ENCODE assay signal across 8 cellular contexts in the genomic region with DNA sequence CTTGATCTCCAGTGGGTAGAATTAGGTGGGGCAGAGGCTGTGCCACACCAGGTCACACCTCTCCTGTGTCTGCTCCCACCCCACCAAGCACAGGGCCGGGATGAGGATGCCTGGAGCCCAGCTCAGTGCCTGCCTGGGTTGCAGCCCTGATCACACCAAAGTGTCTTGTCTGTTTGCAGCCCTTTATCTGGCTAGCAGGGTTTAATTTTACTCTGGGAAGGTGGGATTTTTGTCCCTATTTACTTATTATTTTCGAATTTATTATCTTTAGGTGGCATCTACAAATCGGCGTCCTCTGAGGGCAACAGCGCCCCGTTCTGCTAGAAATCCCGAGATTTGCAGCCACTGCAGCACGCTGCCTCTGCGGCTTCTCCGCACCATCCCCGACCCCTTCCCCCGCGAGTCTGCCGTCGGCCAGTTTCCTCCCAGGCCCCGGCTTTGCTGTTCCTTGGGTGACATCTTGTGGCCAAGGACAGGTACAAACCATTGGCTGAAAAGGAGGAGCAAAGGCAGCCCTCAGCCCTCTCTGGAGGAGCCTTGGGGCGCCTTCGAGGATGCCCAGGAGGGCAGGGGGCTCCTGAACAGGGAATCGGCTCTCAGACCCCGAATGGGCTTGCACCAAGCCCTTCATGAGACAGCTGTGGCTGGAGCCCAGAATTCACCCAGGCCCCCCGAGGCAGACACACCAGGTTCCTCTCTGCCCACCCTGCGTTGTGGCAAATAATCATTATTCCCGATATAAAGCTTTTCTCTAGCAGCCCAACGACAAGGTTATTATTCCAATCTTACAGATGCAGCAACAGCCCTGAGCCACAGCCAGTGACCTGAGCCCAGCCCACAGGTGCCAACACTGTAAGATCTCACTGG.
A peak's percentile ranks its signal among the peaks of the same experiment; 100 is the strongest.
DNase-seq lines count a peak whose midpoint lies in the region; ATAC-seq, FAIRE-seq and TF ChIP-seq lines count a peak whose summit lies in the region.

No MANE protein-coding gene starts in this region.

- no peaks in the 10 kb centered on the region for H3K4me1 Mint-ChIP-seq in T-helper 17 cell

- peaks cover 19% of the 10 kb centered on the region for H3K27me3 Mint-ChIP-seq in T-helper 17 cell

- H3K27ac ChIP-seq in AG04450 (ENCODE audit: low read depth, low read length) (no peak overlapping the region), hepatocyte (no peak overlapping the region)

- no peaks in the 10 kb centered on the region for H3K36me3 ChIP-seq in hepatocyte (replicated peaks; ENCODE audit: insufficient read depth, low read depth)

- peak overlapping the region; percentile 82 for H3K27ac Mint-ChIP-seq in T-helper 17 cell

- no peaks in the 10 kb centered on the region for H3K36me3 Mint-ChIP-seq in T-helper 17 cell (ENCODE audit: low read depth)

- H3K9me2 ChIP-seq in hepatocyte (replicated peaks; ENCODE audit: insufficient read depth) = no peaks in the 10 kb centered on the region

- 24% methylated on average over 20 of the region's 24 CpGs for WGBS in hepatocyte (ENCODE audit: low lambda C conversion rate, missing lambda C conversion rate)

- peaks cover 14% of the 10 kb centered on the region for H3K27me3 ChIP-seq in AG04450 (ENCODE audit: control insufficient read depth, insufficient read depth, low read length)
- no peaks in the 10 kb centered on the region for H3K27me3 ChIP-seq in hepatocyte

- no peaks in the 10 kb centered on the region for H3K4me1 ChIP-seq in hepatocyte (ENCODE audit: insufficient read depth)

- H3K4me3 Mint-ChIP-seq in T-helper 17 cell = no peak overlapping the region

- no peaks in the 10 kb centered on the region for H4K20me1 ChIP-seq in hepatocyte (ENCODE audit: insufficient read depth, poor library complexity, severe bottlenecking)

- POLR2A ChIA-PET in AG04450 (lab: Yijun Ruan, JAX) = no interaction called here

- H3K79me2 ChIP-seq in hepatocyte = no peaks in the 10 kb centered on the region

- peak overlapping the region; percentile 87 for H3K4me2 ChIP-seq in hepatocyte

- peak; percentile 90 for FAIRE-seq in GM19239 (lab: Jason Lieb, UNC)

- H3K4me3 ChIP-seq in AG04450 (ENCODE audit: low read depth, low read length) (peak overlapping the region; percentile 50), hepatocyte (peak overlapping the region; percentile 40), retinal pigment epithelial cell (ENCODE audit: low read length) (peak overlapping the region; percentile 38)

- peak; percentile 86 for TF ChIP-seq CTCF in AG04450 (IDR thresholded peaks at IDR 0.05; ENCODE audit: low read depth, low read length)
- peak; percentile 88 for TF ChIP-seq CTCF in hepatocyte (IDR thresholded peaks at IDR 0.05; ENCODE audit: poor library complexity)
- peak; percentile 78 for TF ChIP-seq CTCF in retinal pigment epithelial cell (conservative IDR thresholded peaks at IDR 0.05; ENCODE audit: low read depth, low read length)

- ATAC-seq in T-helper 17 cell (peak; percentile 88), HG02870 (IDR thresholded peaks at IDR 0.05; ENCODE audit: unreplicated experiment) (no peak)

- H3K9me3 ChIP-seq in AG04450 (ENCODE audit: control insufficient read depth, insufficient read depth, low read length) = no peaks in the 10 kb centered on the region
- no peaks in the 10 kb centered on the region for H3K9me3 ChIP-seq in T-helper 17 cell (ENCODE audit: control insufficient read depth, low read length, poor library complexity, severe bottlenecking)
- no peaks in the 10 kb centered on the region for H3K9me3 ChIP-seq in hepatocyte (ENCODE audit: low read depth)

- DNase-seq in AG04450 (ENCODE audit: low read depth, low spot score) (peak; percentile 49), GM19239 (ENCODE audit: insufficient read length, low spot score) (peak; percentile 83), NCI-H1092 treated with DMSO at 0.1 percent for 48 hours (lab: John Stamatoyannopoulos, UW) (peak; percentile 46), T-helper 17 cell (peak; percentile 28 to 44 (median 41)), anterior cingulate cortex (lab: John Stamatoyannopoulos, UW) (peak in 54 of 58 donors; percentile 6 to 81 (median 42)), hepatocyte (ENCODE audit: low spot score) (peak; percentile 85), retinal pigment epithelial cell (ENCODE audit: low read depth) (no peak)

- CTCF ChIA-PET in AG04450 (lab: Charles Lee) = interaction anchor here (0.6 to 1.4 kb wide), 6 partner anchors 13 to 601 kb away, joined by 3 to 7 read pairs (median 4); partner anchors contain the start of gene WDR38

- no peak overlapping the region for H2AFZ ChIP-seq in hepatocyte
